ENCODE assay signal across 9 cellular contexts in the genomic region with DNA sequence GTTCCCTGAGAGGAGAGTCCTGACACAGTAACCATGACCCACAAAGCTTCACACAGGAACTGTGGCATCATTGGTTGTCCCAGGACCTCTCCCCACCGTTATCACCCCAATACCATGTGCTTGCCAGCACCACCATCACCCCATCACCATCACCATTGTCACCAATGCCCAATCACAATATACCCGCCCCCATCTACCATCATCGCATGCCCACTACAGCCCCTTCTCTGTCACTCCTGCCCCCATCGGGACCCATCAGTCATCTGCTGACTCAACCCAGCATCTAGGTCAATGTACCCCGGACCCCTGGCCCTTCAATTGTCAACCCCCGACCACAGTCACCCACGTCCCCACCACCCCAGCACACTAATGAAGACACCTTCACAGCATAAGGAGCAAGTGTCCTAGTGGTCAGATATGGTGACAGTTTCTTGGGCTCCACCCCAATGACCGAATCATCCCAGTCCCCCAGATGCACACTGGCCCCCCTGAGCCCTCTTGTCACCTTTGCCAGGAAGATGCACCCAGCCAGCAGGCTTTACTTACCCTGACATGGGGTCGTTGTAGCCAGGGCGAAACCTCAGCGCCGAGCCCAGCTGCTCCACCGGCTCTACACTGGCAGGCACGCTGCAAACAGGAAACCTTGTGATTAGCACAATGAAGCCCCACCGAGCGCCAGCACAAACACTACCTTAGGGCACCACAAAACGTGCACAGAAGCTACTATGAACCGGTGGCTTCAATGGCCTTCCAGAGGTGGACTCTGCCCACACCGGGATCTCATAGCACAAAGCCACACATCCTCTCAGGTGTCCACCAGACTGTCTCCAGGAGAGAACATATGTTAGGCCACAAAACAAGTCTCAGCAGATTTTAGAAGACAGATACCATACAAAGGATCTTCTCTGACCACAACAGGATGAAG. TPM values are rescaled to one million over a fixed set of nuclear protein-coding genes. Genes with fewer than 3 reads are reported as not detected.
A peak's percentile ranks its signal among the peaks of the same experiment; 100 is the strongest.
DNase-seq lines count a peak whose midpoint lies in the region; ATAC-seq and TF ChIP-seq lines count a peak whose summit lies in the region.
"Had no signal": no experiment of that assay in that cellular context is flagged by ENCODE, and none has a peak within 500 bp of the region (broad histone marks: within the 10 kb centered on the region; RNA-seq: fewer than 3 reads in every experiment).

No MANE protein-coding gene starts in this region.

- H3K36me3 ChIP-seq in esophagus squamous epithelium (peaks cover 0 to 63% (median 8%) of the 10 kb centered on the region in 3 donors), upper lobe of left lung (peaks cover 0 to 23% (median 3%) of the 10 kb centered on the region in 4 donors), prostate gland (no peaks in the 10 kb centered on the region), ascending aorta (peaks cover 6 to 11% of the 10 kb centered on the region in 2 donors)

- H3K4me1 Mint-ChIP-seq in activated CD4-positive, alpha-beta T cell treated with anti-CD3 and anti-CD28 coated beads, Interleukin-2, amount 10 ng/mL, durations not matched to agents 7 days and 5 days, result peaks cover 63% of the 10 kb centered on the region

- H3K27me3 ChIP-seq in esophagus squamous epithelium (no peaks in the 10 kb centered on the region), upper lobe of left lung (no peaks in the 10 kb centered on the region), prostate gland (replicated peaks; ENCODE audit: insufficient read depth) (no peaks in the 10 kb centered on the region), ascending aorta (no peaks in the 10 kb centered on the region)

- H3K4me1 ChIP-seq in esophagus squamous epithelium (peaks cover 0 to 33% (median 8%) of the 10 kb centered on the region in 3 donors), upper lobe of left lung (peaks cover 0 to 3% (median 0%) of the 10 kb centered on the region in 4 donors), prostate gland (replicated peaks) (no peaks in the 10 kb centered on the region), ascending aorta (no peaks in the 10 kb centered on the region)

- no peaks in the 10 kb centered on the region for H3K27me3 Mint-ChIP-seq in activated CD4-positive, alpha-beta T cell treated with anti-CD3 and anti-CD28 coated beads, Interleukin-2, amount 10 ng/mL, durations not matched to agents 7 days and 5 days

- H3K9me3 Mint-ChIP-seq in activated CD4-positive, alpha-beta T cell treated with anti-CD3 and anti-CD28 coated beads, Interleukin-2, amount 10 ng/mL, durations not matched to agents 7 days and 5 days, result no peaks in the 10 kb centered on the region

- intact Hi-C loops in left cardiac atrium (cut with DNase I) (no loop called here), Right ventricle myocardium superior (cut with DNase I) (no loop called here), esophagus squamous epithelium (cut with DNase I) (no loop called here), prostate gland (cut with DNase I) (no loop called here), ascending aorta (cut with DNase I) (loop anchor here (10.0 kb wide), 1 partner anchor 156 kb away; a partner anchor contains a TSS)

- H3K9me3 ChIP-seq in esophagus squamous epithelium (no peaks in the 10 kb centered on the region), upper lobe of left lung (no peaks in the 10 kb centered on the region), prostate gland (no peaks in the 10 kb centered on the region), ascending aorta (no peaks in the 10 kb centered on the region)
- H3K9me3 ChIP-seq: SK-N-SH had no signal

- peak overlapping the region; percentile 89 for H3K4me3 Mint-ChIP-seq in activated CD4-positive, alpha-beta T cell treated with anti-CD3 and anti-CD28 coated beads, Interleukin-2, amount 10 ng/mL, durations not matched to agents 7 days and 5 days

- H3K36me3 Mint-ChIP-seq in activated CD4-positive, alpha-beta T cell treated with anti-CD3 and anti-CD28 coated beads, Interleukin-2, amount 10 ng/mL, durations not matched to agents 7 days and 5 days (ENCODE audit: low read depth), result peaks cover 33% of the 10 kb centered on the region

- TF ChIP-seq POLR2A in esophagus squamous epithelium (IDR thresholded peaks at IDR 0.05) (no peak), upper lobe of left lung (IDR thresholded peaks at IDR 0.05) (no peak), prostate gland (IDR thresholded peaks at IDR 0.05) (no peak)

- TF ChIP-seq CTCF in esophagus squamous epithelium (IDR thresholded peaks at IDR 0.05), result no peak
- TF ChIP-seq CTCF in upper lobe of left lung (IDR thresholded peaks at IDR 0.05), result no peak
- no peak for TF ChIP-seq CTCF in prostate gland (IDR thresholded peaks at IDR 0.05)
- no peak for TF ChIP-seq CTCF in ascending aorta (IDR thresholded peaks at IDR 0.05)

- whole genome bisulfite sequencing in esophagus squamous epithelium, 2 donors, result 68 to 80% methylated on average over 15 to 16 of the region's 19 CpGs
- WGBS in upper lobe of left lung, 2 donors, result 61 to 82% methylated on average over 13 to 19 of the region's 19 CpGs
- 82% methylated on average over 19 of the region's 19 CpGs for WGBS in prostate gland

- H3K27ac Mint-ChIP-seq in activated CD4-positive, alpha-beta T cell treated with anti-CD3 and anti-CD28 coated beads, Interleukin-2, amount 10 ng/mL, durations not matched to agents 7 days and 5 days, result peak overlapping the region; percentile 99

- peak overlapping the region in 2 of 4 donors; percentile 15 to 19 for H3K4me3 ChIP-seq in esophagus squamous epithelium
- peak overlapping the region in 2 of 4 donors; percentile 7 to 13 for H3K4me3 ChIP-seq in upper lobe of left lung
- no peak overlapping the region for H3K4me3 ChIP-seq in prostate gland
- no peak overlapping the region for H3K4me3 ChIP-seq in ascending aorta

- no peak for TF ChIP-seq EP300 in upper lobe of left lung (IDR thresholded peaks at IDR 0.05)

- peak overlapping the region in 3 of 4 donors; percentile 7 to 68 (median 49) for H3K27ac ChIP-seq in esophagus squamous epithelium
- peak overlapping the region; percentile 8 to 65 (median 52) for H3K27ac ChIP-seq in upper lobe of left lung
- H3K27ac ChIP-seq in prostate gland, result no peak overlapping the region
- no peak overlapping the region for H3K27ac ChIP-seq in ascending aorta

- POLR2A ChIA-PET in activated CD4-positive, alpha-beta T cell treated with anti-CD3 and anti-CD28 coated beads, Interleukin-2, amount 10 ng/mL, durations not matched to agents 7 days and 5 days (lab: Charles Lee), result interaction anchor here (0.7 to 1.5 kb wide), 2 partner anchors 8 to 12 kb away, joined by 3 to 4 read pairs; no protein-coding TSS in a partner anchor

- ATAC-seq in left cardiac atrium (peak; percentile 13 to 56), Right ventricle myocardium superior (ENCODE audit: poor library complexity) (no peak), upper lobe of left lung (ENCODE audit: low FRiP score in 2 of 2) (no peak)

- CTCF ChIA-PET in activated CD4-positive, alpha-beta T cell treated with anti-CD3 and anti-CD28 coated beads, Interleukin-2, amount 10 ng/mL, durations not matched to agents 7 days and 5 days (lab: Charles Lee), result interaction anchor here (0.6 to 1.4 kb wide), 3 partner anchors 32 to 366 kb away, joined by 3 to 4 read pairs (median 3); a partner anchor contains a TSS

- DNase-seq in left cardiac atrium, result no peak
- no peak for DNase-seq in Right ventricle myocardium superior
- DNase-seq in activated CD4-positive, alpha-beta T cell treated with anti-CD3 and anti-CD28 coated beads, Interleukin-2, amount 10 ng/mL, durations not matched to agents 7 days and 5 days, result peak; percentile 78
- DNase-seq in esophagus squamous epithelium (lab: John Stamatoyannopoulos, UW), result no peak
- no peak for DNase-seq in upper lobe of left lung
- no peak for DNase-seq in prostate gland (ENCODE audit: low spot score)
- DNase-seq in NCI-H345 treated with DMSO at 0.1 percent for 48 hours (lab: John Stamatoyannopoulos, UW; ENCODE audit: unreplicated experiment), result no peak
- no peak for DNase-seq in ascending aorta (ENCODE audit: low spot score in 2 of 2)
- DNase-seq: SK-N-SH had no signal

RNA-seq across cellular contexts. Expression of a gene that starts 25.1 kb away (rescaled TPM):
- total RNA-seq in left cardiac atrium, result 100 to 1,000 TPM in 1 of 2 donors, 10 to 100 TPM in 1; 73.3 to 108 TPM
- 47.9 TPM for total RNA-seq in Right ventricle myocardium superior
- 100 to 1,000 TPM; 266 to 271 TPM for total RNA-seq in activated CD4-positive, alpha-beta T cell treated with anti-CD3 and anti-CD28 coated beads, Interleukin-2, amount 10 ng/mL, durations not matched to agents 7 days and 5 days
- 100 to 1,000 TPM in 2 of 4 donors, 10 to 100 TPM in 2; 71.8 to 138 (median 115) TPM for total RNA-seq in esophagus squamous epithelium
- 100 to 1,000 TPM in 4 of 6 donors, 10 to 100 TPM in 2; 67.1 to 228 (median 148) TPM for total RNA-seq in upper lobe of left lung
- 100 to 1,000 TPM; 152 to 231 TPM for total RNA-seq in prostate gland
- 218 TPM for total RNA-seq in ascending aorta

RNA-seq across cellular contexts. Expression of a gene that starts 32.4 kb away (rescaled TPM):
- total RNA-seq in left cardiac atrium, result 1 to 10 TPM; 3.9 to 5.7 TPM
- total RNA-seq in Right ventricle myocardium superior, result 3.2 TPM
- 10 to 100 TPM; 17.4 to 19.4 TPM for total RNA-seq in activated CD4-positive, alpha-beta T cell treated with anti-CD3 and anti-CD28 coated beads, Interleukin-2, amount 10 ng/mL, durations not matched to agents 7 days and 5 days
- total RNA-seq in esophagus squamous epithelium, result 1 to 10 TPM; 4.8 to 8.9 (median 7.1) TPM
- total RNA-seq in upper lobe of left lung, result 10 to 100 TPM in 1 of 6 donors, 1 to 10 TPM in 5; 5.1 to 10.5 (median 6.5) TPM
- 10 to 100 TPM in 1 of 2 donors, 1 to 10 TPM in 1; 7.7 to 16.5 TPM for total RNA-seq in prostate gland
- total RNA-seq in ascending aorta, result 9.0 TPM

RNA-seq across cellular contexts. Expression of a gene that starts 38.8 kb away (rescaled TPM):
- total RNA-seq in left cardiac atrium, result 100 to 1,000 TPM; 190 to 238 TPM
- 237 TPM for total RNA-seq in Right ventricle myocardium superior
- 100 to 1,000 TPM; 285 to 290 TPM for total RNA-seq in activated CD4-positive, alpha-beta T cell treated with anti-CD3 and anti-CD28 coated beads, Interleukin-2, amount 10 ng/mL, durations not matched to agents 7 days and 5 days
- total RNA-seq in esophagus squamous epithelium, result 100 to 1,000 TPM; 293 to 431 (median 357) TPM
- 100 to 1,000 TPM; 115 to 282 (median 163) TPM for total RNA-seq in upper lobe of left lung
- total RNA-seq in prostate gland, result 100 to 1,000 TPM; 310 to 446 TPM
- total RNA-seq in ascending aorta, result 142 TPM

RNA-seq across cellular contexts. Expression of a gene that starts 39.0 kb away (rescaled TPM):
- total RNA-seq in left cardiac atrium (10 to 100 TPM in 1 of 2 donors, 1 to 10 TPM in 1; 7.0 to 10.9 TPM), Right ventricle myocardium superior (11.9 TPM), esophagus squamous epithelium (10 to 100 TPM; 15.1 to 31.3 (median 18.2) TPM), upper lobe of left lung (10 to 100 TPM in 5 of 6 donors, 1 to 10 TPM in 1; 6.3 to 18.2 (median 13.2) TPM), prostate gland (10 to 100 TPM; 12.7 to 14.8 TPM), ascending aorta (19.3 TPM)
- total RNA-seq in activated CD4-positive, alpha-beta T cell treated with anti-CD3 and anti-CD28 coated beads, Interleukin-2, amount 10 ng/mL, durations not matched to agents 7 days and 5 days, result 10 to 100 TPM; 11.6 to 15.1 TPM

RNA-seq across cellular contexts. Expression of a gene that starts 49.0 kb away (rescaled TPM):
- 10 to 100 TPM; 43.3 to 55.0 TPM for total RNA-seq in left cardiac atrium
- 51.3 TPM for total RNA-seq in Right ventricle myocardium superior
- 1 to 10 TPM; 2.3 to 2.5 TPM for total RNA-seq in activated CD4-positive, alpha-beta T cell treated with anti-CD3 and anti-CD28 coated beads, Interleukin-2, amount 10 ng/mL, durations not matched to agents 7 days and 5 days
- total RNA-seq in esophagus squamous epithelium, result 100 to 1,000 TPM in 3 of 4 donors, 10 to 100 TPM in 1; 57.7 to 215 (median 128) TPM
- total RNA-seq in upper lobe of left lung, result 100 to 1,000 TPM in 4 of 6 donors, 10 to 100 TPM in 2; 91.2 to 588 (median 123) TPM
- 100 to 1,000 TPM; 115 to 182 TPM for total RNA-seq in prostate gland
- total RNA-seq in ascending aorta, result 160 TPM

Comparison
In these comparisons a context has a peak if more than half of its experiments do, and no peak if none do; other contexts are left out.
1. ATAC-seq: peak in left cardiac atrium (2 of 2); none in Right ventricle myocardium superior (single experiment) and upper lobe of left lung (0 of 2).
2. H3K27ac ChIP-seq: peak in esophagus squamous epithelium (3 of 4) and upper lobe of left lung (4 of 4); none in prostate gland (0 of 2) and ascending aorta (0 of 2).